ENCODE assay signal across 12 cellular contexts in genomic region chr15:99137877-99138276, GRCh38.
"Had no signal": no experiment of that assay in that cellular context is flagged by ENCODE, and none has a peak within 500 bp of the region (broad histone marks: within the 10 kb centered on the region; RNA-seq: fewer than 3 reads in every experiment).

No MANE protein-coding gene starts in this region.

- H3K4me3 ChIP-seq: stomach, thoracic aorta had no signal

- ATAC-seq: naive thymus-derived CD8-positive, alpha-beta T cell; sciatic nerve; stimulated activated effector memory CD8-positive, alpha-beta T cell treated with anti-CD3 and anti-CD28 coated beads, Interleukin-12 subunit alpha, Interleukin-12 subunit beta, amount 100 ng/mL, for 72 hours had no signal

- DNase-seq: activated CD4-positive, alpha-beta T cell treated with anti-CD3 and anti-CD28 coated beads, Interleukin-2, amount 50 U/mL, for 1 hour; activated CD4-positive, CD25-positive, alpha-beta regulatory T cell treated with anti-CD3 and anti-CD28 coated beads, Interleukin-2, amount 50 U/mL, for 72 hours; activated gamma-delta T cell treated with Interleukin-2 at 50 U/mL for 16 hours; activated T-cell treated with anti-CD3 and anti-CD28 coated beads for 4 hours; foreskin melanocyte; mesenchymal stem cell; naive thymus-derived CD8-positive, alpha-beta T cell; stimulated activated CD4-positive, alpha-beta T cell treated with anti-CD3 and anti-CD28 coated beads, Interleukin-4, amount 100 ng/mL, for 24 hours; stomach had no signal

- H3K27ac ChIP-seq: thoracic aorta had no signal

- H3K9me3 ChIP-seq: stomach, thoracic aorta had no signal

- H3K27me3 ChIP-seq: stomach had no signal
